ENCODE assay signal across 1 cellular context in genomic region chr7:55641811-55642210, GRCh38.
TF ChIP-seq lines count a peak whose summit lies in the region.

No MANE protein-coding gene starts in this region.

TF ChIP-seq in GM23338, 12 proteins besides CTCF, POLR2A, EP300 and RAD21 (continued from another document):
- TF ChIP-seq ZNF462 (CRISPR knock-in tag; IDR thresholded peaks at IDR 0.05) (no peak), STAT1 (IDR thresholded peaks at IDR 0.05; ENCODE audit: unreplicated experiment) (no peak), EZH2 (IDR thresholded peaks at IDR 0.05; ENCODE audit: low read depth, unreplicated experiment) (no peak), POLR2AphosphoS5 (IDR thresholded peaks at IDR 0.05; ENCODE audit: low read depth) (no peak)
